Comparison of ENCODE assay signal across 1 cellular context in the genomic region with DNA sequence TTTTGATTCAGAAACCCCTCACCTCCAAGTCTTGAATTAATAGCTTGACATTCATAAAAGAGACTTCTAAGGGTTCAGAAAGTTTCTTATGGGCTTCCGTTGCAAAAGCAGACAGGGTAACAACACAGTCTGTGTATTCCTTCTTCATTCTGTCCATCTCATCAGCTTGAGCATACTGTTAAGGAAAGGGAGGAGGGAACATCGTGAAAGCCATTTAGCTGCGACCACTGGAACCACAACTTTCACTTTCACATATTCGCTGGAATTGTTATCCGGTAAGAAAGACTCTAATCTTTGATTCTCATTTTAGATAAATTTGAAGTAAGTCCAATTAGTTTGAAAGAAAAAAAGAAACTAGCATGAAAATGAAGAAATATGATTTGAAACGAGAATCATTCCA.
TF ChIP-seq lines count a peak whose summit lies in the region.

No MANE protein-coding gene starts in this region.

TF ChIP-seq in HepG2, 621 proteins besides CTCF, POLR2A, EP300 and RAD21 (continued from another document):
- TF ChIP-seq ZNF646 (CRISPR knock-in tag; IDR thresholded peaks at IDR 0.05): no peak
- no peak for TF ChIP-seq ESRRA (CRISPR knock-in tag; IDR thresholded peaks at IDR 0.05; ENCODE audit: low read depth)
- TF ChIP-seq DMAP1 (CRISPR knock-in tag; IDR thresholded peaks at IDR 0.05): no peak
- TF ChIP-seq, protein P1, sequence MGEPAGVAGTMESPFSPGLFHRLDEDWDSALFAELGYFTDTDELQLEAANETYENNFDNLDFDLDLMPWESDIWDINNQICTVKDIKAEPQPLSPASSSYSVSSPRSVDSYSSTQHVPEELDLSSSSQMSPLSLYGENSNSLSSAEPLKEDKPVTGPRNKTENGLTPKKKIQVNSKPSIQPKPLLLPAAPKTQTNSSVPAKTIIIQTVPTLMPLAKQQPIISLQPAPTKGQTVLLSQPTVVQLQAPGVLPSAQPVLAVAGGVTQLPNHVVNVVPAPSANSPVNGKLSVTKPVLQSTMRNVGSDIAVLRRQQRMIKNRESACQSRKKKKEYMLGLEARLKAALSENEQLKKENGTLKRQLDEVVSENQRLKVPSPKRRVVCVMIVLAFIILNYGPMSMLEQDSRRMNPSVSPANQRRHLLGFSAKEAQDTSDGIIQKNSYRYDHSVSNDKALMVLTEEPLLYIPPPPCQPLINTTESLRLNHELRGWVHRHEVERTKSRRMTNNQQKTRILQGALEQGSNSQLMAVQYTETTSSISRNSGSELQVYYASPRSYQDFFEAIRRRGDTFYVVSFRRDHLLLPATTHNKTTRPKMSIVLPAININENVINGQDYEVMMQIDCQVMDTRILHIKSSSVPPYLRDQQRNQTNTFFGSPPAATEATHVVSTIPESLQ (CRISPR knock-in tag; conservative IDR thresholded peaks at IDR 0.05): no peak
- TF ChIP-seq ZNF749 (CRISPR knock-in tag; IDR thresholded peaks at IDR 0.05; ENCODE audit: borderline replicate concordance): no peak
- TF ChIP-seq MYC (CRISPR knock-in tag; IDR thresholded peaks at IDR 0.05; ENCODE audit: borderline replicate concordance): no peak
- TF ChIP-seq, protein P2, sequence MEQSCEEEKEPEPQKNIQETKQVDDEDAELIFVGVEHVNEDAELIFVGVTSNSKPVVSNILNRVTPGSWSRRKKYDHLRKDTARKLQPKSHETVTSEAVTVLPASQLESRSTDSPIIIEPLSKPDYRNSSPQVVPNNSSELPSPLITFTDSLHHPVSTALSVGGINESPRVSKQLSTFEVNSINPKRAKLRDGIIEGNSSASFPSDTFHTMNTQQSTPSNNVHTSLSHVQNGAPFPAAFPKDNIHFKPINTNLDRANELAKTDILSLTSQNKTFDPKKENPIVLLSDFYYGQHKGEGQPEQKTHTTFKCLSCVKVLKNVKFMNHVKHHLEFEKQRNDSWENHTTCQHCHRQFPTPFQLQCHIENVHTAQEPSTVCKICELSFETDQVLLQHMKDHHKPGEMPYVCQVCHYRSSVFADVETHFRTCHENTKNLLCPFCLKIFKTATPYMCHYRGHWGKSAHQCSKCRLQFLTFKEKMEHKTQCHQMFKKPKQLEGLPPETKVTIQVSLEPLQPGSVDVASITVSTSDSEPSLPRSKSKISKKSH (CRISPR knock-in tag; IDR thresholded peaks at IDR 0.05; ENCODE audit: borderline replicate concordance): no peak
- TF ChIP-seq ZNF530 (CRISPR knock-in tag; IDR thresholded peaks at IDR 0.05; ENCODE audit: low read depth): no peak
- TF ChIP-seq ZNF780A (CRISPR knock-in tag; IDR thresholded peaks at IDR 0.05): no peak
TF ChIP-seq in HepG2: peak in this region for 0.
